ENCODE assay signal across 8 cellular contexts in genomic region chr22:50218996-50219727, GRCh38. TPM values are rescaled to one million over a fixed set of nuclear protein-coding genes. Genes with fewer than 3 reads are reported as not detected.
DNase-seq lines count a peak whose midpoint lies in the region; ATAC-seq and TF ChIP-seq lines count a peak whose summit lies in the region.

No MANE protein-coding gene starts in this region.

- H3K9me3 ChIP-seq in RWPE2 (ENCODE audit: severe bottlenecking) = no peaks in the 10 kb centered on the region
- no peaks in the 10 kb centered on the region for H3K9me3 ChIP-seq in sigmoid colon

- H3K4me3 ChIP-seq in RWPE2 (ENCODE audit: severe bottlenecking) (no peak overlapping the region), foreskin fibroblast (ENCODE audit: low read depth in 1 of 2, low read length in 2 of 2) (no peak overlapping the region), sigmoid colon (no peak overlapping the region)

- no peaks in the 10 kb centered on the region for H3K27me3 ChIP-seq in RWPE2 (ENCODE audit: insufficient read depth, poor library complexity, severe bottlenecking)
- no peaks in the 10 kb centered on the region for H3K27me3 ChIP-seq in sigmoid colon

- TF ChIP-seq EP300 in sigmoid colon (IDR thresholded peaks at IDR 0.05) = no peak

- intact Hi-C loops in sigmoid colon (cut with DNase I) = no loop called here

- ATAC-seq in RWPE2 (ENCODE audit: low read depth) (peak; percentile 55), GM21423 (IDR thresholded peaks at IDR 0.05; ENCODE audit: unreplicated experiment) (no peak)

- whole genome bisulfite sequencing in sigmoid colon, 2 donors = 62 to 76% methylated on average over 42 of the region's 42 CpGs

- H3K27ac ChIP-seq in RWPE2 (ENCODE audit: poor library complexity, severe bottlenecking) (no peak overlapping the region), sigmoid colon (peak overlapping the region in 2 of 4 donors; percentile 40)

- no peak for TF ChIP-seq POLR2A in sigmoid colon (IDR thresholded peaks at IDR 0.05)

- peak; percentile 17 for DNase-seq in NCI-H1436 (lab: John Stamatoyannopoulos, UW)
- no peak for DNase-seq in NCI-H1436 treated with DMSO at 0.1 percent for 48 hours (lab: John Stamatoyannopoulos, UW)
- DNase-seq in RWPE2 (ENCODE audit: low spot score) = peak; percentile 65
- DNase-seq in foreskin fibroblast = peak; percentile 82 to 94
- peak; percentile 97 for DNase-seq in sigmoid colon
- no peak for DNase-seq in SKM-1 treated with dmso at 0.1 percent for 144 hours (lab: John Stamatoyannopoulos, UW; ENCODE audit: unreplicated experiment)
- DNase-seq in NOMO-1 treated with DMSO at 0.1 percent for 48 hours (lab: John Stamatoyannopoulos, UW; ENCODE audit: unreplicated experiment) = no peak

- no peaks in the 10 kb centered on the region for H3K4me1 ChIP-seq in RWPE2 (ENCODE audit: insufficient read depth, poor library complexity, severe bottlenecking)
- H3K4me1 ChIP-seq in sigmoid colon = peaks cover 0 to 14% (median 8%) of the 10 kb centered on the region in 4 donors

- H3K36me3 ChIP-seq in RWPE2 (ENCODE audit: low read depth) = peaks cover 60% of the 10 kb centered on the region
- H3K36me3 ChIP-seq in sigmoid colon = peaks cover 64 to 92% (median 76%) of the 10 kb centered on the region in 4 donors

- no peak for TF ChIP-seq CTCF in RWPE2 (IDR thresholded peaks at IDR 0.05; ENCODE audit: poor library complexity, severe bottlenecking)
- no peak for TF ChIP-seq CTCF in foreskin fibroblast (IDR thresholded peaks at IDR 0.05; ENCODE audit: low read depth, low read length)
- no peak for TF ChIP-seq CTCF in sigmoid colon (IDR thresholded peaks at IDR 0.05)

RNA-seq across cellular contexts. Expression of gene SELENOO, which starts 18.4 kb away (rescaled TPM):
- 10 to 100 TPM; 17.5 to 30.2 (median 22.3) TPM for total RNA-seq in sigmoid colon
- polyA plus RNA-seq in sigmoid colon = 10 to 100 TPM; 10.2 to 26.5 (median 15.7) TPM

RNA-seq across cellular contexts. Expression of gene TUBGCP6, which starts 25.7 kb away (rescaled TPM):
- 10 to 100 TPM; 23.5 to 67.0 (median 28.2) TPM for total RNA-seq in sigmoid colon
- 10 to 100 TPM in 1 of 3 donors, 1 to 10 TPM in 2; 4.6 to 33.4 (median 4.8) TPM for polyA plus RNA-seq in sigmoid colon

RNA-seq across cellular contexts. Expression of gene HDAC10, which starts 31.9 kb away (rescaled TPM):
- 10 to 100 TPM in 3 of 4 donors, 1 to 10 TPM in 1; 7.2 to 47.4 (median 14.9) TPM for total RNA-seq in sigmoid colon
- polyA plus RNA-seq in sigmoid colon = 10 to 100 TPM in 2 of 3 donors, 1 to 10 TPM in 1; 8.8 to 45.9 (median 12.0) TPM

RNA-seq across cellular contexts. Expression of gene TRABD, which starts 33.4 kb away (rescaled TPM):
- 10 to 100 TPM; 14.2 to 21.4 (median 18.2) TPM for total RNA-seq in sigmoid colon
- 10 to 100 TPM; 24.6 to 88.1 (median 31.7) TPM for polyA plus RNA-seq in sigmoid colon

RNA-seq across cellular contexts. Expression of gene MAPK12, which starts 42.3 kb away (rescaled TPM):
- total RNA-seq in sigmoid colon = 1 to 10 TPM; 2.5 to 10.0 (median 6.7) TPM
- polyA plus RNA-seq in sigmoid colon = 1 to 10 TPM in 2 of 3 donors, under 1 TPM in 1; 0.60 to 6.0 (median 2.1) TPM

Comparison
In these comparisons a context has a peak if more than half of its experiments do, and no peak if none do; other contexts are left out.
1. DNase-seq: peak in NCI-H1436 (single experiment), RWPE2 (single experiment), foreskin fibroblast (2 of 2) and sigmoid colon (single experiment); none in NCI-H1436 treated with DMSO at 0.1 percent for 48 hours (single experiment), SKM-1 treated with dmso at 0.1 percent for 144 hours (single experiment) and NOMO-1 treated with DMSO at 0.1 percent for 48 hours (single experiment).